In the genomic region with DNA sequence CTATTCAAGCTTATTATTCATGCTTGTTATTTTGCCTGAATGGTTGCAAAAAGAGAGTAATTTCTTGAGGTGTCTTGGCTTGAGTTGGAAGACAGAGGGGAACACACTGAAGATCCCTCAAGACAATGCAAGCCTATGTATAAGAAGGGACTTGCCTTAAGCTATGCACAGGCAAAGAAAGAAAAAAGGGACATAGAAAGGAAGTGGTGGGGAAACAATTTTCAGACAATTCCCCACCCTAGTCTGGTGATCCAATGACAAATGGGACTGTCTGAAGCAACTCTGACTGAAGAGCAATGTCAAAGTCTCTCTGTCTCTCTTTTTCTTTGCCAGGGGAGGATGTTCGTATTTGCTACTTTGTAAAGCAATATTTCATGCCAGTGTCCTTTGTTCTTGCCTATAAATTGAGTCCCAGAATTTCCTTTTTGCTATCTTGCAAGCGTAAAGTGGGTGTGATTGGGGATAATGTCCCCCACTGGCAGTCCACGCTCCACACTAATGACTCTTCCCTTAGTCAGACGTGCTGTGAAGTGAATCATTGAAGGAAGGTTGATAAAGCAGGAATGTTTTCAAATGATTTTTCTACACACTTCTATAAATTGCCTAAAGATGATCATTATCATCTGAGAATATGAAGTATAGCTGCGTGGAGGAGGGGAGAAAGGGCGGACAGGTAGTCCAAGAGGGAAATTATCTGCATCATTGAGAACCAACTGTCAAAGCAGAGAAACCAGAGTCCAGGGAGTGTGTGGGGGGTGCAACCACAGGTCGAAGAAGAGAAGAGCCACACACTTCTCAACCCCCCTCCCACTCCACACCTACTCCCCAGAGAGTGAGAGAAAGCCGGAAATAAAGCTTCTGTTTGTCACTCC, we compare ENCODE assay signal across 13 cellular contexts.
DNase-seq lines count a peak whose midpoint lies in the region; ATAC-seq and TF ChIP-seq lines count a peak whose summit lies in the region.
"Had no signal": no experiment of that assay in that cellular context is flagged by ENCODE, and none has a peak within 500 bp of the region (broad histone marks: within the 10 kb centered on the region; RNA-seq: fewer than 3 reads in every experiment).

No MANE protein-coding gene starts in this region.

- peaks cover 0 to 10% of the 10 kb centered on the region in 2 donors for H3K9me3 Mint-ChIP-seq in activated naive CD4-positive, alpha-beta T cell treated with anti-CD3 and anti-CD28 coated beads, Interleukin-2, amount 50 U/mL, for 72 hours
- H3K9me3 Mint-ChIP-seq in immature natural killer cell: peaks cover 0 to 10% (median 0%) of the 10 kb centered on the region in 6 donors
- H3K9me3 Mint-ChIP-seq: central memory CD8-positive, alpha-beta T cell had no signal

- H3K27ac ChIP-seq in BLaER1: no peak overlapping the region
- H3K27ac ChIP-seq in SU-DHL-6 (ENCODE audit: low read depth, low read length): no peak overlapping the region
- H3K27ac ChIP-seq: KMS-11, SK-N-MC had no signal

- H3K9ac ChIP-seq in BLaER1 (no peak overlapping the region), SU-DHL-6 (ENCODE audit: low read length) (no peak overlapping the region)
- H3K9ac ChIP-seq: KMS-11 had no signal

- H3K79me2 ChIP-seq in SU-DHL-6 (ENCODE audit: insufficient read depth, low read length): no peaks in the 10 kb centered on the region

- H3K9me2 ChIP-seq in SU-DHL-6 (replicated peaks; ENCODE audit: insufficient read depth, low read length): no peaks in the 10 kb centered on the region

- no peak overlapping the region for H3K4me3 Mint-ChIP-seq in immature natural killer cell
- H3K4me3 Mint-ChIP-seq: central memory CD8-positive, alpha-beta T cell had no signal

- peak overlapping the region; percentile 5 for H2AFZ ChIP-seq in SU-DHL-6 (ENCODE audit: low read depth, low read length, severe bottlenecking)

- peaks cover 7% of the 10 kb centered on the region for H3K4me1 ChIP-seq in BLaER1

- no peak for ATAC-seq in GM21367 (IDR thresholded peaks at IDR 0.05; ENCODE audit: unreplicated experiment)
- no peak for ATAC-seq in activated naive CD4-positive, alpha-beta T cell treated with anti-CD3 and anti-CD28 coated beads, Interleukin-2, amount 50 U/mL, for 72 hours

- H3K27me3 ChIP-seq in BLaER1 (no peaks in the 10 kb centered on the region), SU-DHL-6 (ENCODE audit: low read length) (no peaks in the 10 kb centered on the region)

- H3K36me3 Mint-ChIP-seq in activated naive CD4-positive, alpha-beta T cell treated with anti-CD3 and anti-CD28 coated beads, Interleukin-2, amount 50 U/mL, for 72 hours: no peaks in the 10 kb centered on the region
- no peaks in the 10 kb centered on the region for H3K36me3 Mint-ChIP-seq in immature natural killer cell

- no peaks in the 10 kb centered on the region for H3K4me1 Mint-ChIP-seq in immature natural killer cell
- H3K4me1 Mint-ChIP-seq: central memory CD8-positive, alpha-beta T cell had no signal

- TF ChIP-seq CTCF in SU-DHL-6 (IDR thresholded peaks at IDR 0.05; ENCODE audit: insufficient read depth, low read length, poor library complexity, severe bottlenecking): no peak

- H3K27me3 Mint-ChIP-seq in immature natural killer cell (ENCODE audit: low read depth in 3 of 3): peaks cover 0 to 2% (median 0%) of the 10 kb centered on the region in 3 donors
- H3K27me3 Mint-ChIP-seq: central memory CD8-positive, alpha-beta T cell had no signal

- H3K36me3 ChIP-seq in BLaER1: no peaks in the 10 kb centered on the region
- H3K36me3 ChIP-seq in SU-DHL-6 (ENCODE audit: low read length): no peaks in the 10 kb centered on the region

- no peaks in the 10 kb centered on the region for H4K20me1 ChIP-seq in BLaER1
- H4K20me1 ChIP-seq in SU-DHL-6 (ENCODE audit: low read depth, low read length): no peaks in the 10 kb centered on the region

- H3K4me3 ChIP-seq in BLaER1 (no peak overlapping the region), SU-DHL-6 (ENCODE audit: insufficient read depth, low read length, poor library complexity, severe bottlenecking) (no peak overlapping the region)
- H3K4me3 ChIP-seq: SK-N-MC had no signal

- H3K4me2 ChIP-seq in BLaER1: peak overlapping the region; percentile 31; the same call in 1 of the 2 replicates
- H3K4me2 ChIP-seq in SU-DHL-6 (ENCODE audit: low read depth, low read length, poor library complexity, severe bottlenecking): no peak overlapping the region
- H3K4me2 ChIP-seq: KMS-11 had no signal

- no peaks in the 10 kb centered on the region for H3F3A ChIP-seq in SU-DHL-6 (ENCODE audit: insufficient read depth)

- H3K9me3 ChIP-seq in BLaER1: no peaks in the 10 kb centered on the region
- H3K9me3 ChIP-seq in SU-DHL-6 (ENCODE audit: insufficient read depth, low read length): no peaks in the 10 kb centered on the region

- H3K27ac Mint-ChIP-seq in activated naive CD4-positive, alpha-beta T cell treated with anti-CD3 and anti-CD28 coated beads, Interleukin-2, amount 50 U/mL, for 72 hours: peak overlapping the region in 1 of 2 donors; percentile 6
- no peak overlapping the region for H3K27ac Mint-ChIP-seq in immature natural killer cell

- DNase-seq in HT-29 (ENCODE audit: low spot score) (peak; percentile 30), islet precursor cell (peak; percentile 53), NCI-H2081 (lab: John Stamatoyannopoulos, UW) (no peak), immature natural killer cell (no peak)
- DNase-seq in activated naive CD4-positive, alpha-beta T cell treated with anti-CD3 and anti-CD28 coated beads, Interleukin-2, amount 50 U/mL, for 72 hours (ENCODE audit: low spot score in 2 of 2): no peak
- DNase-seq: H7, NCI-H526 had no signal

Comparison
In these comparisons a context has a peak if more than half of its experiments do, and no peak if none do; other contexts are left out.
1. DNase-seq: peak in HT-29 (single experiment) and islet precursor cell (single experiment); none in activated naive CD4-positive, alpha-beta T cell treated with anti-CD3 and anti-CD28 coated beads, Interleukin-2, amount 50 U/mL, for 72 hours (0 of 2), NCI-H2081 (0 of 2) and immature natural killer cell (0 of 3).